In the genomic region with DNA sequence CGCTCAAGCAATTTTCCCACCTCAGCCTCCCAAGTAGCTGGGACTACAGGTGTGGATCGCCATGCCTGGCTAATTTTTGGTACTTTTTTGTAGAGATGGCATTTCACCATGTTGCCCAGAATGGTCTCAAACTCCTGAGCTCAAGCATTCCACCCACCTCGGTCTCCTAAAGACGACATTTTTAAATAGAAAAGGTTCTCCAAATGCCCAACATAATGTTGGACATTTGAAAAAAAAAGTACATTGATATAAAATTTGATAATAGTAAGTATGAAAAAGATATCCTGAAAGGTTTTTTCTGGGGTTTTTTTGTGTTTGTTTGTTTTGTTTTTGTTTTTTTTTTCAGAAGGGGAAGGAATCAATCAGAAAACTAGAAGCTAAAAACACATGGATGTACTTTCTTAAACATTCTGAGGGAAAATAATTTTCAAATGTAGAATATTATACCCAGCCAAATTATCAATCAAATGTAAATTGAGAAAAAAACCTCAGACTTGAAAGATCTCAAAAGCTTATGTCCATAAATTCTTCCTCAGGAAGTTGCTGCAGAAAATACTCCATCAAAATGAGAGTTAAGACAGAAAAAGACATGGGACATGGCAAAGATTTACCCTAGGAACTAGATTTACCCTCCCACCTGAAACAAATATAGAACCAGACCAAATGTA, we compare ENCODE assay signal across 28 cellular contexts. TPM values are rescaled to one million over a fixed set of nuclear protein-coding genes. Genes with fewer than 3 reads are reported as not detected.
"Had no signal": no experiment of that assay in that cellular context is flagged by ENCODE, and none has a peak within 500 bp of the region (broad histone marks: within the 10 kb centered on the region; RNA-seq: fewer than 3 reads in every experiment).

No MANE protein-coding gene starts in this region.

- H3K27ac ChIP-seq: colonic mucosa, epithelial cell of prostate, esophagus squamous epithelium, gastrocnemius medialis, heart right ventricle, left lung, lower lobe of right lung had no signal

- H3K27me3 ChIP-seq: colonic mucosa, esophagus squamous epithelium, gastrocnemius medialis, heart right ventricle, left lung had no signal

- H3K4me3 ChIP-seq: colonic mucosa, esophagus squamous epithelium, gastrocnemius medialis, heart right ventricle, left lung, lower lobe of right lung, mucosa of descending colon had no signal

- H3K9me3 ChIP-seq: colonic mucosa, gastrocnemius medialis, lower lobe of right lung, mucosa of descending colon had no signal

- H3K27ac Mint-ChIP-seq: dendritic cell treated with granulocyte-macrophage colony-stimulating factor and Interleukin-4, amounts not matched to agents 40 ng/mL and 50 ng/mL, for 4 days; effector memory CD8-positive, alpha-beta T cell; endodermal cell; mesothelial cell of epicardium had no signal

- FAIRE-seq: endometrium, islet of Langerhans, keratinocyte had no signal

- ATAC-seq: effector memory CD8-positive, alpha-beta T cell; esophagus mucosa; gastrocnemius medialis; heart right ventricle; left cardiac atrium; left lung; left ventricle myocardium superior; lower lobe of right lung; mucosa of descending colon had no signal

- H3K36me3 ChIP-seq: colonic mucosa, esophagus squamous epithelium, gastrocnemius medialis, heart right ventricle, left lung, lower lobe of right lung had no signal

- H3K27me3 Mint-ChIP-seq: dendritic cell treated with granulocyte-macrophage colony-stimulating factor and Interleukin-4, amounts not matched to agents 40 ng/mL and 50 ng/mL, for 4 days had no signal

- DNase-seq: colonic mucosa; cortex of kidney; effector CD8-positive, alpha-beta T cell; effector memory CD8-positive, alpha-beta T cell; endodermal cell; erythroblast; esophagus squamous epithelium; foreskin fibroblast; foreskin melanocyte; gastrocnemius medialis; glutamatergic neuron; head of caudate nucleus; heart right ventricle; hippocampal formation; left cardiac atrium; left lung; left ventricle myocardium superior; lower lobe of right lung; mesenchymal stem cell; mucosa of descending colon had no signal

- H3K4me1 ChIP-seq: colonic mucosa, gastrocnemius medialis, heart right ventricle, left lung, lower lobe of right lung had no signal

- H3K4me3 Mint-ChIP-seq: dendritic cell treated with granulocyte-macrophage colony-stimulating factor and Interleukin-4, amounts not matched to agents 40 ng/mL and 50 ng/mL, for 4 days; effector memory CD8-positive, alpha-beta T cell; endodermal cell; mesothelial cell of epicardium had no signal

RNA-seq across cellular contexts. Expression of gene MYCN, which starts 42.8 kb away (rescaled TPM):
- total RNA-seq: myocyte had no signal
- polyA plus RNA-seq: keratinocyte had no signal
